ENCODE assay signal across 1 cellular context in the genomic region with DNA sequence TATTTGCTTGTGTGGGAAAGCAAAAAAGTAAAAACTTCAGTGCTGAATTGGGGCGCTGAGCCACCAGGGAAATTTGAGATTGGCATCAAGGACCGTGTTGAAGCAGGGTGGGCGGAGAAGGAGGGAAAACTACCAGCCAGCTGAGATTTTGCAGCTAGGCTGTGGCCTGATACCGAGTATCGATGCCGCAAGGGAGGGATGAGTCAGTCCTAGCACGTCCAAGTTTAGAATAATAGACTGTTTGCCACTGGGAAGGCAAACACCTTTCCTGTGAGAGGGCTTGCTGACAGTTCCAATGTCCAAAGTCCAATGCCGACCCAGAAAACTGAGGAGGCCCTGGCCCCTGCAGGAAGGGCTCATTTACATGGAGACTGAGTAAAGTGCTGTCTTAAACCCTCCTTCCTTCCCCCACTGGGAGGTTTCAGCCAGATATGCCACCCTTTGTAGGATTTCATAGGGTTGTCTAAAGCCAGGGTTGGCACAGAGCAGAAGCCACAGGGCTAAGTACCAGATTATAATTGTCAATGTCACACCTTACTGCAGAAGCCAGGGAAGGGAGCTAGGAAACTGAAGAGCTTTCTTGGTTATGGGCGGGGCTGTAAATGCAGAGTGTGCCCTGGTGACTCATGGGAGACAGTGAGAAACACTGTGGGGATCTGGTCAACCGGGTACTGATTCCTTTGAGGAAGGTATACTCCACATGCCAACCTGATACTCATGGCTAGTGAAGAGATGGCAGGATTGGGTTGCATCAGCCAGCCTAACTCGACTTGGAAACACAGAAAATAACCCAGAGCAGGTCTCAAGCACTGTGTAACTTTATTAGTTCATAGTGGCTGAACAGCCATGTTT.
TF ChIP-seq lines count a peak whose summit lies in the region.

No MANE protein-coding gene starts in this region.

TF ChIP-seq in K562, 482 proteins besides CTCF, POLR2A, EP300 and RAD21 (continued from another document and continues in another):
- TF ChIP-seq ZFP1 (CRISPR knock-in tag; IDR thresholded peaks at IDR 0.05) (no peak), POLR2AphosphoS2 (IDR thresholded peaks at IDR 0.05; ENCODE audit: low read length) (no peak), MXD1 (CRISPR knock-in tag; IDR thresholded peaks at IDR 0.05; ENCODE audit: borderline replicate concordance, poor library complexity, severe bottlenecking) (no peak), ZFX (CRISPR knock-in tag; IDR thresholded peaks at IDR 0.05) (no peak), ZC3H11A (IDR thresholded peaks at IDR 0.05; ENCODE audit: low read depth, low read length) (no peak), TSC22D4 (tag; IDR thresholded peaks at IDR 0.05) (no peak), HCFC1 (IDR thresholded peaks at IDR 0.05; ENCODE audit: low read depth, low read length) (no peak), PCBP1 (IDR thresholded peaks at IDR 0.05; ENCODE audit: low read depth, low read length, poor library complexity, severe bottlenecking) (no peak), ZNF146 (CRISPR knock-in tag; IDR thresholded peaks at IDR 0.05; ENCODE audit: unreplicated experiment) (no peak), RBM34 (IDR thresholded peaks at IDR 0.05; ENCODE audit: borderline replicate concordance, insufficient read depth, low read length) (no peak), MCM5 (IDR thresholded peaks at IDR 0.05; ENCODE audit: low read depth) (no peak), ZNF717 (CRISPR knock-in tag; IDR thresholded peaks at IDR 0.05) (no peak), XRCC3 (IDR thresholded peaks at IDR 0.05) (no peak), JUN (IDR thresholded peaks at IDR 0.05; ENCODE audit: borderline replicate concordance, low read depth, low read length) (peak; percentile 71), JUN (CRISPR knock-in tag; IDR thresholded peaks at IDR 0.05; ENCODE audit: borderline replicate concordance) (peak; percentile 68; the same call in 1 of the 2 replicates), MTA2 (IDR thresholded peaks at IDR 0.05; ENCODE audit: low read depth) (no peak; the same call in 1 of the 2 replicates), ETV5 (CRISPR knock-in tag; IDR thresholded peaks at IDR 0.05; ENCODE audit: low read depth) (no peak), JUND (IDR thresholded peaks at IDR 0.05; ENCODE audit: borderline replicate concordance, low read depth, low read length) (peak; percentile 91), JUND (tag; IDR thresholded peaks at IDR 0.05; ENCODE audit: borderline replicate concordance, low read depth, low read length) (peak; percentile 70; the same call in 2 of the 3 replicates), PYGO2 (tag; IDR thresholded peaks at IDR 0.05) (no peak), PHB (CRISPR knock-in tag; IDR thresholded peaks at IDR 0.05) (no peak), HSF4 (CRISPR knock-in tag; IDR thresholded peaks at IDR 0.05; ENCODE audit: borderline replicate concordance) (0 out of 2 replicates have a peak, but pooled peaks have one; percentile 21), EZH2 (IDR thresholded peaks at IDR 0.05; ENCODE audit: borderline replicate concordance, low read depth, low read length) (no peak), RNF219 (CRISPR knock-in tag; IDR thresholded peaks at IDR 0.05) (no peak), MXI1 (IDR thresholded peaks at IDR 0.05; ENCODE audit: low read depth, low read length) (no peak), UBTF (IDR thresholded peaks at IDR 0.05; ENCODE audit: borderline replicate concordance in 1 of 2, low read depth in 2 of 2, low read length in 2 of 2) (no peak), NR2F6 (CRISPR knock-in tag; IDR thresholded peaks at IDR 0.05) (no peak), HDAC6 (IDR thresholded peaks at IDR 0.05; ENCODE audit: low read depth, low read length) (no peak), YY1 (IDR thresholded peaks at IDR 0.05; ENCODE audit: borderline replicate concordance in 1 of 3, control insufficient read depth in 1 of 3, extremely low read depth in 1 of 3, insufficient read depth in 3 of 3, insufficient read length in 1 of 3, insufficient replicate concordance in 2 of 3, low read depth in 1 of 3, low read length in 2 of 3) (peak in 1 of 3 experiments; percentile 45), LARP7 (IDR thresholded peaks at IDR 0.05) (no peak), GTF3C2 (IDR thresholded peaks at IDR 0.05; ENCODE audit: borderline replicate concordance, extremely low read depth, insufficient read length) (no peak), LCOR (CRISPR knock-in tag; IDR thresholded peaks at IDR 0.05) (0 out of 2 replicates have a peak, but pooled peaks have one; percentile 33), ZNF780A (CRISPR knock-in tag; IDR thresholded peaks at IDR 0.05) (no peak), ZNF589 (CRISPR knock-in tag; IDR thresholded peaks at IDR 0.05; ENCODE audit: low read depth) (peak; percentile 78; the same call in 1 of the 2 replicates), FOS (IDR thresholded peaks at IDR 0.05; ENCODE audit: extremely low read depth, insufficient read length) (peak; percentile 5), TEAD4 (IDR thresholded peaks at IDR 0.05; ENCODE audit: low read length) (peak; percentile 61), TEAD4 (CRISPR knock-in tag; IDR thresholded peaks at IDR 0.05; ENCODE audit: borderline replicate concordance) (no peak), TGIF2 (CRISPR knock-in tag; IDR thresholded peaks at IDR 0.05) (no peak), NR1H2 (CRISPR knock-in tag; IDR thresholded peaks at IDR 0.05) (no peak), SLC30A9 (CRISPR knock-in tag; IDR thresholded peaks at IDR 0.05) (no peak), ZNF12 (CRISPR knock-in tag; IDR thresholded peaks at IDR 0.05) (no peak), L3MBTL2 (IDR thresholded peaks at IDR 0.05) (0 out of 2 replicates have a peak, but pooled peaks have one; percentile 37), MCM3 (IDR thresholded peaks at IDR 0.05) (no peak), POLR2G (IDR thresholded peaks at IDR 0.05; ENCODE audit: low read depth, low read length) (no peak; the same call in 1 of the 2 replicates), ZNF24 (IDR thresholded peaks at IDR 0.05) (no peak), FOXP1 (CRISPR knock-in tag; IDR thresholded peaks at IDR 0.05) (0 out of 2 replicates have a peak, but pooled peaks have one; percentile 39), HIVEP1 (CRISPR knock-in tag; IDR thresholded peaks at IDR 0.05) (0 out of 2 replicates have a peak, but pooled peaks have one; percentile 53), ZKSCAN1 (IDR thresholded peaks at IDR 0.05; ENCODE audit: low read depth, low read length) (no peak), SAP30 (IDR thresholded peaks at IDR 0.05; ENCODE audit: borderline replicate concordance, insufficient read depth, low read depth, low read length, poor library complexity, severe bottlenecking) (no peak)
- TF ChIP-seq, protein P1, sequence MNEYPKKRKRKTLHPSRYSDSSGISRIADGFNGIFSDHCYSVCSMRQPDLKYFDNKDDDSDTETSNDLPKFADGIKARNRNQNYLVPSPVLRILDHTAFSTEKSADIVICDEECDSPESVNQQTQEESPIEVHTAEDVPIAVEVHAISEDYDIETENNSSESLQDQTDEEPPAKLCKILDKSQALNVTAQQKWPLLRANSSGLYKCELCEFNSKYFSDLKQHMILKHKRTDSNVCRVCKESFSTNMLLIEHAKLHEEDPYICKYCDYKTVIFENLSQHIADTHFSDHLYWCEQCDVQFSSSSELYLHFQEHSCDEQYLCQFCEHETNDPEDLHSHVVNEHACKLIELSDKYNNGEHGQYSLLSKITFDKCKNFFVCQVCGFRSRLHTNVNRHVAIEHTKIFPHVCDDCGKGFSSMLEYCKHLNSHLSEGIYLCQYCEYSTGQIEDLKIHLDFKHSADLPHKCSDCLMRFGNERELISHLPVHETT (CRISPR knock-in tag; conservative IDR thresholded peaks at IDR 0.05 in 1 of 2, IDR thresholded peaks at IDR 0.05 in 1 of 2): peak in 1 of 2 experiments; percentile 65; a peak in 1 of 4 replicates
- TF ChIP-seq, protein P2, sequence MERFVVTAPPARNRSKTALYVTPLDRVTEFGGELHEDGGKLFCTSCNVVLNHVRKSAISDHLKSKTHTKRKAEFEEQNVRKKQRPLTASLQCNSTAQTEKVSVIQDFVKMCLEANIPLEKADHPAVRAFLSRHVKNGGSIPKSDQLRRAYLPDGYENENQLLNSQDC (CRISPR knock-in tag; IDR thresholded peaks at IDR 0.05): no peak
- TF ChIP-seq, protein P3, sequence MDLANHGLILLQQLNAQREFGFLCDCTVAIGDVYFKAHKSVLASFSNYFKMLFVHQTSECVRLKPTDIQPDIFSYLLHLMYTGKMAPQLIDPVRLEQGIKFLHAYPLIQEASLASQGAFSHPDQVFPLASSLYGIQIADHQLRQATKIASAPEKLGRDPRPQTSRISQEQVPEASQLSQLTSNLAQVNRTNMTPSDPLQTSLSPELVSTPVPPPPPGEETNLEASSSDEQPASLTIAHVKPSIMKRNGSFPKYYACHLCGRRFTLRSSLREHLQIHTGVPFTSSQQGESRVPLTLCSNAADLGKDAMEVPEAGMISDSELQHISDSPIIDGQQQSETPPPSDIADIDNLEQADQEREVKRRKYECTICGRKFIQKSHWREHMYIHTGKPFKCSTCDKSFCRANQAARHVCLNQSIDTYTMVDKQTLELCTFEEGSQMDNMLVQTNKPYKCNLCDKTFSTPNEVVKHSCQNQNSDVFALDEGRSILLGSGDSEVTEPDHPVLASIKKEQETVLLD (IDR thresholded peaks at IDR 0.05): no peak
- TF ChIP-seq, protein P4, sequence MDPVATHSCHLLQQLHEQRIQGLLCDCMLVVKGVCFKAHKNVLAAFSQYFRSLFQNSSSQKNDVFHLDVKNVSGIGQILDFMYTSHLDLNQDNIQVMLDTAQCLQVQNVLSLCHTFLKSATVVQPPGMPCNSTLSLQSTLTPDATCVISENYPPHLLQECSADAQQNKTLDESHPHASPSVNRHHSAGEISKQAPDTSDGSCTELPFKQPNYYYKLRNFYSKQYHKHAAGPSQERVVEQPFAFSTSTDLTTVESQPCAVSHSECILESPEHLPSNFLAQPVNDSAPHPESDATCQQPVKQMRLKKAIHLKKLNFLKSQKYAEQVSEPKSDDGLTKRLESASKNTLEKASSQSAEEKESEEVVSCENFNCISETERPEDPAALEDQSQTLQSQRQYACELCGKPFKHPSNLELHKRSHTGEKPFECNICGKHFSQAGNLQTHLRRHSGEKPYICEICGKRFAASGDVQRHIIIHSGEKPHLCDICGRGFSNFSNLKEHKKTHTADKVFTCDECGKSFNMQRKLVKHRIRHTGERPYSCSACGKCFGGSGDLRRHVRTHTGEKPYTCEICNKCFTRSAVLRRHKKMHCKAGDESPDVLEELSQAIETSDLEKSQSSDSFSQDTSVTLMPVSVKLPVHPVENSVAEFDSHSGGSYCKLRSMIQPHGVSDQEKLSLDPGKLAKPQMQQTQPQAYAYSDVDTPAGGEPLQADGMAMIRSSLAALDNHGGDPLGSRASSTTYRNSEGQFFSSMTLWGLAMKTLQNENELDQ (CRISPR knock-in tag; IDR thresholded peaks at IDR 0.05; ENCODE audit: borderline replicate concordance): no peak
